ENCODE assay signal across 8 cellular contexts in the genomic region with DNA sequence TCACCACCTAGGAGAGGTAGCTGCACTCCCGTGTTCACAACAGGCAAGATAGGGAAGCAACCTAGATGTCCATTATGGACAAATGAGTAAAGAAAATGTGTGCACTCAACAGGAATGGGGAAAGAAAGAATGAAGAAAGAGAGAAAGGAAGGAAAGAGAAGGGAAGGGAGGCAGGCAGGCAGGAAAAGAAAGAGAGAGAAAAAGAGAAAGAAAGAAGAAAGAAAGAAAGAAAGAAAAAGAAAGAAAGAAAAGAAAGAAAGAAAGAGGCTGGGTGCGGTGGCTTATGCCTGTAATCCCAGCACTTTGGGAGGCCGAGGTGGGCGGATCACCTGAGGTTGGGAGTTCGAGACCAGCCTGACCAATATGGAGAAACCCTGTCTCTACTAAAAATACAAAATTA. TPM values are rescaled to one million over a fixed set of nuclear protein-coding genes. Genes with fewer than 3 reads are reported as not detected.
DNase-seq lines count a peak whose midpoint lies in the region; ATAC-seq and TF ChIP-seq lines count a peak whose summit lies in the region.
"Not testable (repeated sequence)": the region's sequence is repeated elsewhere in the genome, so short reads cannot be mapped to it uniquely, and the experiment has no call there.

No MANE protein-coding gene starts in this region.

- H3K9ac ChIP-seq in MM.1S (ENCODE audit: low read length), result peak overlapping the region; percentile 80

- H2AFZ ChIP-seq in ACC112 (ENCODE audit: low read length, unreplicated experiment); MM.1S (ENCODE audit: low read length): not testable (repeated sequence)

- TF ChIP-seq CTCF in MM.1S (IDR thresholded peaks at IDR 0.05; ENCODE audit: low read length); heart right ventricle (IDR thresholded peaks at IDR 0.05); mesothelial cell of epicardium (IDR thresholded peaks at IDR 0.05; ENCODE audit: unreplicated experiment); sigmoid colon (IDR thresholded peaks at IDR 0.05); tibial artery (IDR thresholded peaks at IDR 0.05): not testable (repeated sequence)

- not testable (repeated sequence) for H3K4me3 Mint-ChIP-seq in activated CD4-positive, alpha-beta T cell treated with anti-CD3 and anti-CD28 coated beads for 36 hours; central memory CD8-positive, alpha-beta T cell; mesothelial cell of epicardium

- H3K9me3 Mint-ChIP-seq in activated CD4-positive, alpha-beta T cell treated with anti-CD3 and anti-CD28 coated beads for 36 hours (ENCODE audit: low read depth); central memory CD8-positive, alpha-beta T cell; mesothelial cell of epicardium: not testable (repeated sequence)

- H3K9me3 ChIP-seq in MM.1S (replicated peaks; ENCODE audit: insufficient read depth, low read length); heart right ventricle; sigmoid colon; tibial artery: not testable (repeated sequence)

- DNase-seq in MM.1S; activated CD4-positive, alpha-beta T cell treated with anti-CD3 and anti-CD28 coated beads for 36 hours; central memory CD8-positive, alpha-beta T cell (ENCODE audit: low spot score in 2 of 2); heart right ventricle; mesothelial cell of epicardium (ENCODE audit: low spot score in 2 of 2, unreplicated experiment in 2 of 2); sigmoid colon; tibial artery: not testable (repeated sequence)

- H3K27me3 ChIP-seq in ACC112 (ENCODE audit: insufficient read depth, low read length); MM.1S (replicated peaks; ENCODE audit: insufficient read depth, low read length); heart right ventricle; sigmoid colon; tibial artery: not testable (repeated sequence)

- intact Hi-C loops in activated CD4-positive, alpha-beta T cell treated with anti-CD3 and anti-CD28 coated beads for 36 hours (cut with DNase I, micrococcal nuclease), result loop anchor here in 1 of 2 experiments (10.0 kb wide), 1 partner anchor 755 kb away; no protein-coding TSS in a partner anchor
- intact Hi-C loops in heart right ventricle (cut with DNase I), result loop anchor here in 4 of 10 donors (5.0 to 10.0 kb wide), 3 partner anchors 468 to 485 kb away; a partner anchor contains a TSS
- intact Hi-C loops in sigmoid colon (cut with DNase I), result loop anchor here (10.0 kb wide), 1 partner anchor 255 kb away; no protein-coding TSS in a partner anchor
- intact Hi-C loops in tibial artery (cut with DNase I; ENCODE audit: low total_unique reads), result loop anchor here (5.0 kb wide), 3 partner anchors 93 to 468 kb away; a partner anchor contains a TSS

- not testable (repeated sequence) for H3K79me2 ChIP-seq in ACC112 (ENCODE audit: control insufficient read depth, insufficient read depth, low read length, unreplicated experiment); MM.1S (ENCODE audit: low read length)

- peaks cover 31% of the 10 kb centered on the region for H3K4me1 Mint-ChIP-seq in activated CD4-positive, alpha-beta T cell treated with anti-CD3 and anti-CD28 coated beads for 36 hours
- peaks cover 10% of the 10 kb centered on the region for H3K4me1 Mint-ChIP-seq in central memory CD8-positive, alpha-beta T cell
- H3K4me1 Mint-ChIP-seq in mesothelial cell of epicardium, result peaks cover 23% of the 10 kb centered on the region

- CTCF ChIA-PET in activated CD4-positive, alpha-beta T cell treated with anti-CD3 and anti-CD28 coated beads for 36 hours (lab: Charles Lee), result interaction anchor here (1.5 kb wide), 1 partner anchor 13 kb away, joined by 4 read pairs; no protein-coding TSS in a partner anchor

- not testable (repeated sequence) for H3K36me3 ChIP-seq in ACC112 (ENCODE audit: insufficient read depth, low read length); MM.1S (replicated peaks; ENCODE audit: insufficient read depth, low read length); heart right ventricle; sigmoid colon; tibial artery

- H3K9me2 ChIP-seq in MM.1S (replicated peaks; ENCODE audit: insufficient read depth, low read length), result not testable (repeated sequence)

- peak overlapping the region; percentile 46 for H3K4me2 ChIP-seq in MM.1S (ENCODE audit: low read depth, low read length)

- not testable (repeated sequence) for H4K20me1 ChIP-seq in MM.1S (ENCODE audit: insufficient read depth, low read length)

- not testable (repeated sequence) for H3K4me3 ChIP-seq in ACC112 (ENCODE audit: low read depth, low read length); MM.1S (ENCODE audit: low read length); heart right ventricle; sigmoid colon; tibial artery

- peak overlapping the region; percentile 16 for H3K27ac Mint-ChIP-seq in activated CD4-positive, alpha-beta T cell treated with anti-CD3 and anti-CD28 coated beads for 36 hours
- peak overlapping the region; percentile 9 for H3K27ac Mint-ChIP-seq in central memory CD8-positive, alpha-beta T cell (ENCODE audit: low read depth)
- H3K27ac Mint-ChIP-seq in mesothelial cell of epicardium, result peak overlapping the region; percentile 31

- WGBS in heart right ventricle, 2 donors, result 90 to 93% methylated on average over 5 of the region's 5 CpGs
- 60 to 74% methylated on average over 5 of the region's 5 CpGs for WGBS in sigmoid colon, 2 donors

- H3K27me3 Mint-ChIP-seq in activated CD4-positive, alpha-beta T cell treated with anti-CD3 and anti-CD28 coated beads for 36 hours; central memory CD8-positive, alpha-beta T cell; mesothelial cell of epicardium (ENCODE audit: low read depth): not testable (repeated sequence)

- H3K27ac ChIP-seq in ACC112 (ENCODE audit: low read depth, low read length), result peak overlapping the region; percentile 98
- H3K27ac ChIP-seq in MM.1S (ENCODE audit: low read length), result peak overlapping the region; percentile 93
- peak overlapping the region; percentile 43 to 99 (median 69) for H3K27ac ChIP-seq in heart right ventricle
- peak overlapping the region in 3 of 4 donors; percentile 4 to 85 (median 59) for H3K27ac ChIP-seq in sigmoid colon
- H3K27ac ChIP-seq in tibial artery, result peak overlapping the region; percentile 14 to 47

- POLR2A ChIA-PET in activated CD4-positive, alpha-beta T cell treated with anti-CD3 and anti-CD28 coated beads for 36 hours (lab: Charles Lee), result interaction anchor here (0.7 kb wide), 1 partner anchor 237 kb away, joined by 4 read pairs; no protein-coding TSS in a partner anchor

- peaks cover 49% of the 10 kb centered on the region for H3F3A ChIP-seq in MM.1S (ENCODE audit: insufficient read depth, low read length)

- not testable (repeated sequence) for ATAC-seq in activated CD4-positive, alpha-beta T cell treated with anti-CD3 and anti-CD28 coated beads for 36 hours; central memory CD8-positive, alpha-beta T cell (replicated peaks; ENCODE audit: extremely low read depth, poor library complexity, severe bottlenecking); heart right ventricle

- not testable (repeated sequence) for H3K36me3 Mint-ChIP-seq in activated CD4-positive, alpha-beta T cell treated with anti-CD3 and anti-CD28 coated beads for 36 hours (ENCODE audit: low read depth); central memory CD8-positive, alpha-beta T cell (ENCODE audit: insufficient read depth); mesothelial cell of epicardium

- not testable (repeated sequence) for TF ChIP-seq POLR2A in sigmoid colon (IDR thresholded peaks at IDR 0.05)

- H3K4me1 ChIP-seq in ACC112 (ENCODE audit: control insufficient read depth, insufficient read depth, low read length, unreplicated experiment) (peaks cover 51% of the 10 kb centered on the region), MM.1S (ENCODE audit: low read length) (peaks cover 61% of the 10 kb centered on the region), heart right ventricle (peaks cover 36 to 86% (median 67%) of the 10 kb centered on the region in 9 donors), sigmoid colon (peaks cover 0 to 40% (median 38%) of the 10 kb centered on the region in 4 donors), tibial artery (peaks cover 0 to 65% (median 52%) of the 10 kb centered on the region in 4 donors)

- TF ChIP-seq EP300 in sigmoid colon (IDR thresholded peaks at IDR 0.05), result not testable (repeated sequence)

RNA-seq across cellular contexts. Expression of a gene that starts 48.4 kb away (rescaled TPM):
- 100 to 1,000 TPM in 1 of 2 experiments, 10 to 100 TPM in 1; 62.1 to 148 TPM for total RNA-seq in activated CD4-positive, alpha-beta T cell treated with anti-CD3 and anti-CD28 coated beads for 36 hours
- 100 to 1,000 TPM in 3 of 10 donors, 10 to 100 TPM in 7; 85.0 to 113 (median 94.6) TPM for total RNA-seq in heart right ventricle
- polyA plus RNA-seq in heart right ventricle, result 10 to 100 TPM; 40.0 to 54.4 TPM
- total RNA-seq in mesothelial cell of epicardium, result 166 to 178 TPM (median 171 TPM) in 3 replicates
- 100 to 1,000 TPM in 2 of 4 donors, 10 to 100 TPM in 2; 72.0 to 128 (median 112) TPM for total RNA-seq in sigmoid colon
- polyA plus RNA-seq in sigmoid colon, result 10 to 100 TPM; 49.0 to 79.3 (median 68.5) TPM

Comparison
In these comparisons a context has a peak if more than half of its experiments do, and no peak if none do; other contexts are left out.
1. H3K27ac ChIP-seq: peak in every context shown above with its lines; median percentile 98 in ACC112; 93 in MM.1S; 69 in heart right ventricle; 59 in sigmoid colon; 30 in tibial artery.